24 cellular contexts compared by ENCODE assay signal in the genomic region with DNA sequence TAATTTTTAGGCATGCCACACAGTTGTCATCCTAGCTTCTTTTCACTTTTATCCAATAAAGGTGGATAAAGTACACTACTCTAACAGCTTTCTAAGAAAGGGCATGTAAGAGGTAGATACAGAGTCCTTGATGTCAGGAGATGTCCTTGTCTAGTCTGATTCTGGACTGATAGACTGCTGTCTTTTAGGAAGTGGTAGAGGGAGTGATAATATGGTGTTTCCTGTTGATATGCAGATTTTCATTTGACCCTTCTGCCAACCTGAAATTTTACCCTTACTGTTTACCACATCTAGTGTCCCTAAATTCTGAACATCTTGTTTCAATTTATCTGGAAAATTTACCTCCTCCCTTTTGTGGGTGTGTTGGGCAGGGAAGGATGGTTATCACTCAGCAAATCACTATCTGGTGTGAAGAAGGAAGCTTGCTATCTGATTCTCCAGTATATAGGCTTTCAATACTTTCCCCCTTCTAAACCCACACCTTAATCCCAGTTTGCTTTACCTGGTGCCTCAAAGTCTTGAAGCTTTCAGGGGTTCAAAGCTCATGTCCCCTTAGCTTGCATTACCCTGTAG.
"Had no signal": no experiment of that assay in that cellular context is flagged by ENCODE, and none has a peak within 500 bp of the region (broad histone marks: within the 10 kb centered on the region; RNA-seq: fewer than 3 reads in every experiment).

No MANE protein-coding gene starts in this region.

- H3K4me3 ChIP-seq: left lung, pancreas, psoas muscle, right atrium auricular region, spleen, testis had no signal

- DNase-seq: activated B cell treated with CpG ODN at 0.5 μM for 24 hours; activated CD4-positive, alpha-beta memory T cell treated with anti-CD3 and anti-CD28 coated beads, Interleukin-2, amount 10 ng/mL, durations not matched to agents 7 days and 5 days; activated CD4-positive, alpha-beta T cell treated with anti-CD3 and anti-CD28 coated beads for 4 hours; activated effector memory CD4-positive, alpha-beta T cell treated with Interleukin-2 at 50 U/mL for 16 hours; activated naive CD4-positive, alpha-beta T cell treated with anti-CD3 and anti-CD28 coated beads for 36 hours; activated naive CD8-positive, alpha-beta T cell treated with anti-CD3 and anti-CD28 coated beads, Interleukin-2, amount 10 ng/mL, durations not matched to agents 7 days and 5 days; activated T-cell treated with anti-CD3 and anti-CD28 coated beads, Interleukin-2, amount 50 U/mL, for 72 hours; amygdala; erythroblast; foreskin fibroblast; kidney glomerular epithelial cell; left lung; midbrain; nephron progenitor cell; pancreas; psoas muscle; spleen; stimulated activated CD4-positive, alpha-beta T cell treated with anti-CD3 and anti-CD28 coated beads, Interleukin-4, amount 100 ng/mL, for 1 hour; stimulated activated naive CD4-positive, alpha-beta T cell; T-cell; testis; trophoblast cell had no signal

- H3K27me3 ChIP-seq: left lung, pancreas, right atrium auricular region, spleen, testis had no signal

- H3K4me1 Mint-ChIP-seq: activated B cell treated with CpG ODN at 0.5 μM for 24 hours; activated naive CD8-positive, alpha-beta T cell treated with anti-CD3 and anti-CD28 coated beads, Interleukin-2, amount 10 ng/mL, durations not matched to agents 7 days and 5 days; nephron progenitor cell had no signal

- H3K4me1 ChIP-seq: left lung, pancreas, psoas muscle, right atrium auricular region, testis had no signal

- H3K27ac ChIP-seq: left lung, pancreas, psoas muscle, right atrium auricular region, spleen, testis had no signal

- H3K9me3 Mint-ChIP-seq: activated CD4-positive, alpha-beta memory T cell treated with anti-CD3 and anti-CD28 coated beads, Interleukin-2, amount 10 ng/mL, durations not matched to agents 7 days and 5 days; activated naive CD4-positive, alpha-beta T cell treated with anti-CD3 and anti-CD28 coated beads for 36 hours; nephron progenitor cell; T-helper 2 cell treated with Interferon-gamma antibody and Interleukin-4, amounts not matched to agents 5 μg/mL and 100 μg/mL, for 36 hours had no signal

- H3K27ac Mint-ChIP-seq: activated B cell treated with CpG ODN at 0.5 μM for 24 hours; activated CD4-positive, alpha-beta memory T cell treated with anti-CD3 and anti-CD28 coated beads, Interleukin-2, amount 10 ng/mL, durations not matched to agents 7 days and 5 days; activated naive CD4-positive, alpha-beta T cell treated with anti-CD3 and anti-CD28 coated beads for 36 hours; activated naive CD8-positive, alpha-beta T cell treated with anti-CD3 and anti-CD28 coated beads, Interleukin-2, amount 10 ng/mL, durations not matched to agents 7 days and 5 days; activated T-cell treated with anti-CD3 and anti-CD28 coated beads, Interleukin-2, amount 50 U/mL, for 72 hours; nephron progenitor cell; T-cell; T-helper 2 cell treated with Interferon-gamma antibody and Interleukin-4, amounts not matched to agents 5 μg/mL and 100 μg/mL, for 36 hours had no signal

- ATAC-seq: activated T-cell treated with anti-CD3 and anti-CD28 coated beads, Interleukin-2, amount 50 U/mL, for 72 hours; left lung; pancreas; psoas muscle; T-cell had no signal

- H3K9me3 ChIP-seq: left lung, pancreas, psoas muscle, right atrium auricular region, spleen, testis had no signal

- H3K36me3 Mint-ChIP-seq: activated naive CD8-positive, alpha-beta T cell treated with anti-CD3 and anti-CD28 coated beads, Interleukin-2, amount 10 ng/mL, durations not matched to agents 7 days and 5 days; T-cell had no signal

- H3K27me3 Mint-ChIP-seq: activated B cell treated with CpG ODN at 0.5 μM for 24 hours, T-cell had no signal

- H3K36me3 ChIP-seq: left lung, pancreas, right atrium auricular region, spleen had no signal

- H3K4me3 Mint-ChIP-seq: activated B cell treated with CpG ODN at 0.5 μM for 24 hours; activated CD4-positive, alpha-beta memory T cell treated with anti-CD3 and anti-CD28 coated beads, Interleukin-2, amount 10 ng/mL, durations not matched to agents 7 days and 5 days; activated naive CD4-positive, alpha-beta T cell treated with anti-CD3 and anti-CD28 coated beads for 36 hours; activated naive CD8-positive, alpha-beta T cell treated with anti-CD3 and anti-CD28 coated beads, Interleukin-2, amount 10 ng/mL, durations not matched to agents 7 days and 5 days; activated T-cell treated with anti-CD3 and anti-CD28 coated beads, Interleukin-2, amount 50 U/mL, for 72 hours; nephron progenitor cell; T-cell; T-helper 2 cell treated with Interferon-gamma antibody and Interleukin-4, amounts not matched to agents 5 μg/mL and 100 μg/mL, for 36 hours had no signal
